ENCODE assay signal across 1 cellular context in the genomic region with DNA sequence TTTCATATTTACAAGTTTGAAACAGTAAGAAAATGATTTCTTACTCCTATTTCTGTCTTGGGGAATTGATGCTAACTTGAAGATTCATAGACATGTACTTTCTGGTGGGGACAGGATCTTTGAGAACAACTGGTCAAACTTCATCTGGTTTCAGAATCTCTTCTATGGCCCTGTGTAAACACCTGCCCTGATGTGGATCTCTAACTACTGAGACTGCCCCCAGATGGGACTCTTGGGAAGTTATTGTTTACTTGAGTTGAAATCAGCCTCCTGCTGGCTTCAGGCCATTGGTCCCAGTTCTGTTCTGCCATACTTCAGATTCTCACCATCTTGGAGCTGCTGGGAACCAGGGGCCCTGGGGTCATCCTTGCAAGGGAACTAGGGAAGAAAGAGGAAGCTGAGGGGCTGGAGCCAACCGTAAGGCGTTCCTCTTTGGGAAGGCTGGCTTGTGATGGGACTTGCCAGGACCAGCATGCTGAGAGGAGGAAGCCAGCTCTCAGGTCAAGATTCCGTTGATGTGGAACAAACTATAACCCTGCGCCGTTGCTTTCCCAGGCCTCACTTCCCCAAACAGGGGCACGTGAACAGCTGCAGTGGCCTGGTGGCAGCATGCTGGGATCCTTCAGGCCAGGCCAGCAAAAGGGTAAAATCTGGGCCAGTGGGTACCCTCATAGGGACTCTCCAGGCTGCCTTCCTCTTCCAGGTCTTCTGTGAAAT.
TF ChIP-seq lines count a peak whose summit lies in the region.

No MANE protein-coding gene starts in this region.

TF ChIP-seq in HepG2, 621 proteins besides CTCF, POLR2A, EP300 and RAD21 (continued from another document):
- TF ChIP-seq, protein P1, sequence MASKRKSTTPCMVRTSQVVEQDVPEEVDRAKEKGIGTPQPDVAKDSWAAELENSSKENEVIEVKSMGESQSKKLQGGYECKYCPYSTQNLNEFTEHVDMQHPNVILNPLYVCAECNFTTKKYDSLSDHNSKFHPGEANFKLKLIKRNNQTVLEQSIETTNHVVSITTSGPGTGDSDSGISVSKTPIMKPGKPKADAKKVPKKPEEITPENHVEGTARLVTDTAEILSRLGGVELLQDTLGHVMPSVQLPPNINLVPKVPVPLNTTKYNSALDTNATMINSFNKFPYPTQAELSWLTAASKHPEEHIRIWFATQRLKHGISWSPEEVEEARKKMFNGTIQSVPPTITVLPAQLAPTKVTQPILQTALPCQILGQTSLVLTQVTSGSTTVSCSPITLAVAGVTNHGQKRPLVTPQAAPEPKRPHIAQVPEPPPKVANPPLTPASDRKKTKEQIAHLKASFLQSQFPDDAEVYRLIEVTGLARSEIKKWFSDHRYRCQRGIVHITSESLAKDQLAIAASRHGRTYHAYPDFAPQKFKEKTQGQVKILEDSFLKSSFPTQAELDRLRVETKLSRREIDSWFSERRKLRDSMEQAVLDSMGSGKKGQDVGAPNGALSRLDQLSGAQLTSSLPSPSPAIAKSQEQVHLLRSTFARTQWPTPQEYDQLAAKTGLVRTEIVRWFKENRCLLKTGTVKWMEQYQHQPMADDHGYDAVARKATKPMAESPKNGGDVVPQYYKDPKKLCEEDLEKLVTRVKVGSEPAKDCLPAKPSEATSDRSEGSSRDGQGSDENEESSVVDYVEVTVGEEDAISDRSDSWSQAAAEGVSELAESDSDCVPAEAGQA (IDR thresholded peaks at IDR 0.05; ENCODE audit: low read depth) = no peak
- TF ChIP-seq, protein P1 (CRISPR knock-in tag; IDR thresholded peaks at IDR 0.05; ENCODE audit: borderline replicate concordance) = no peak
- TF ChIP-seq KLF6 (CRISPR knock-in tag; IDR thresholded peaks at IDR 0.05) = no peak
- TF ChIP-seq SOX6 (IDR thresholded peaks at IDR 0.05) = no peak
- no peak for TF ChIP-seq SOX6 (CRISPR knock-in tag; IDR thresholded peaks at IDR 0.05)
- TF ChIP-seq ZSCAN21 (CRISPR knock-in tag; IDR thresholded peaks at IDR 0.05; ENCODE audit: borderline replicate concordance) = no peak
- TF ChIP-seq GPN1 (CRISPR knock-in tag; IDR thresholded peaks at IDR 0.05; ENCODE audit: borderline replicate concordance) = no peak
- no peak for TF ChIP-seq KIAA2018 (CRISPR knock-in tag; IDR thresholded peaks at IDR 0.05; ENCODE audit: borderline replicate concordance)
